ENCODE assay signal across 8 cellular contexts in the genomic region with DNA sequence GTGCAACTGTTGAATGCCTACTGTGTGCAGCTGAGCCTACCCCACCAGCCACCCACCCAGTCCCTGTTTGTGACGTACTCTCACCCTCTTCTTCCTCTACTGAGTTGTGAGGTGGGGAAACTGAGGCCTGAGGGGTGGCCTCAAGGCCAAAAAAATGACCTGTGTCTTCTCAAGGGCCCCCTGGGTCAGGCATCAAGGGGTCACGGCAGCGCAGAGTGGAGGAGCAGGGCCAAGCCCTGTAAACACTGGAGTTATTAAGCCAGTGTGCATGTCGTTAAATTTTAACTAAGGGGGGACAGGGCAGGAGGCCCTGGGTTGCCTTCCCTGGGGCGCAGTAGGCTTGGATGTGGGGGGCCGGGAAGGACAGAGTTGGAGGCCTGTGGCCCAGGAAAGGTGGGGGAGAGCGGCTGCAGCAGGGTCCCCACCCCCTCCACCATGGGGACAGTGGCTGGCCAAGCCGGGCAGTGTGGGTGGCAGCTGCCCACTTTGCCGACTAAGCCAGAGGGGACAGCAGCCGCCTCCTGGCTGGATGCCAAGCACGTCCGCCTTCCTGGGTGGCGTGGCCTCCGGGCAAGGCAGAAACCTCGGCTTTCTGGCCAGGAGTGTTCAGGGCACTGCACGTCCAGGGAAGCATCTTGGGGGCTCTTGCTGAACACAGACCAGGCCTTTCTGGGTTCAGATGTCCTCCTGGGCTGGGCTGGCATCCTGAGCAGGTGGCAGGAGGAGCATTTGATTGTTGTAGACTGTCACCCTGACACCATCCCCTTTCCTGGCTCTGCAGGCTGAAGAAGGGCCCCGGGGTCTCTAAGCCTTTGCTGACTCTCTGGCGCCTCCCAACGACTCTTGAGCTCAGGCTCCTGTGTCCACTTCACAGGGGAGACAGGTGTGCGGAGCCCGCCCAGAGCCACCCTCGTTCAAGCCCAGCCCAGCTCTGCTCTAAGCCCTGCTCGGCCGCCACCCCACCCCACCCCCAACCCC. TPM values are rescaled to one million over a fixed set of nuclear protein-coding genes. Genes with fewer than 3 reads are reported as not detected.
DNase-seq lines count a peak whose midpoint lies in the region; ATAC-seq, FAIRE-seq and TF ChIP-seq lines count a peak whose summit lies in the region.

No MANE protein-coding gene starts in this region.

- TF ChIP-seq POLR2A in H54 (IDR thresholded peaks at IDR 0.05; ENCODE audit: low read depth, low read length) (no peak), lower leg skin (IDR thresholded peaks at IDR 0.05) (no peak)

- ATAC-seq in mucosa of descending colon = peak; percentile 69
- no peak for ATAC-seq in HG03442 (IDR thresholded peaks at IDR 0.05; ENCODE audit: unreplicated experiment)
- no peak for ATAC-seq in GM18868 (IDR thresholded peaks at IDR 0.05; ENCODE audit: unreplicated experiment)

- H3K4me3 ChIP-seq in bronchial epithelial cell (ENCODE audit: low read depth, low read length) = no peak overlapping the region
- no peak overlapping the region for H3K4me3 ChIP-seq in mucosa of descending colon
- H3K4me3 ChIP-seq in lower leg skin (ENCODE audit: low read depth, poor library complexity, severe bottlenecking) = no peak overlapping the region

- TF ChIP-seq CTCF in bronchial epithelial cell (IDR thresholded peaks at IDR 0.05; ENCODE audit: insufficient read depth, low read length, severe bottlenecking) (peak; percentile 48), mucosa of descending colon (IDR thresholded peaks at IDR 0.05) (no peak), lower leg skin (IDR thresholded peaks at IDR 0.05) (no peak)

- H3K9me3 ChIP-seq in mucosa of descending colon = no peaks in the 10 kb centered on the region

- intact Hi-C loops in mucosa of descending colon (cut with DNase I, micrococcal nuclease) = no loop called here
- intact Hi-C loops in lower leg skin (cut with DNase I; ENCODE audit: low total_unique reads) = no loop called here

- H3K36me3 ChIP-seq in bronchial epithelial cell (ENCODE audit: control insufficient read depth, insufficient read depth, low read length) (no peaks in the 10 kb centered on the region), mucosa of descending colon (ENCODE audit: low read depth) (no peaks in the 10 kb centered on the region)

- peaks cover 14% of the 10 kb centered on the region for H3K4me1 ChIP-seq in mucosa of descending colon (ENCODE audit: low read depth)

- H3K27me3 ChIP-seq in bronchial epithelial cell (ENCODE audit: control insufficient read depth, insufficient read depth, low read length) = no peaks in the 10 kb centered on the region

- no peak for FAIRE-seq in H54 (lab: Jason Lieb, UNC)
- no peak for FAIRE-seq in bronchial epithelial cell (lab: Jason Lieb, UNC)

- 38 to 84% methylated on average over 7 to 19 of the region's 24 CpGs for WGBS in lower leg skin, 2 donors

- DNase-seq in CD1c-positive myeloid dendritic cell (ENCODE audit: extremely low spot score) = peak; percentile 13
- peak; percentile 55 for DNase-seq in H54 (ENCODE audit: insufficient read length, low spot score)
- peak; percentile 70 for DNase-seq in NCI-H526 treated with DMSO at 0.1 percent for 48 hours (lab: John Stamatoyannopoulos, UW)
- DNase-seq in bronchial epithelial cell (ENCODE audit: low read depth) = peak; percentile 12
- peak in 2 of 3 donors; percentile 69 for DNase-seq in mucosa of descending colon
- no peak for DNase-seq in lower leg skin (ENCODE audit: low spot score in 2 of 2)

RNA-seq across cellular contexts. Expression of gene SLC29A4, which starts 1.9 kb away (rescaled TPM):
- total RNA-seq in bronchial epithelial cell = 8.3 and 9.5 TPM in 2 replicates
- total RNA-seq in mucosa of descending colon = 1 to 10 TPM; 5.4 to 7.4 (median 5.5) TPM
- 1 to 10 TPM; 1.5 to 8.9 (median 3.6) TPM for total RNA-seq in lower leg skin

Comparison
In these comparisons a context has a peak if more than half of its experiments do, and no peak if none do; other contexts are left out.
1. DNase-seq: peak in CD1c-positive myeloid dendritic cell (single experiment), H54 (single experiment), NCI-H526 treated with DMSO at 0.1 percent for 48 hours (single experiment), bronchial epithelial cell (single experiment) and mucosa of descending colon (2 of 3); none in lower leg skin (0 of 2).